Comparison of ENCODE assay signal across 1 cellular context in the genomic region with DNA sequence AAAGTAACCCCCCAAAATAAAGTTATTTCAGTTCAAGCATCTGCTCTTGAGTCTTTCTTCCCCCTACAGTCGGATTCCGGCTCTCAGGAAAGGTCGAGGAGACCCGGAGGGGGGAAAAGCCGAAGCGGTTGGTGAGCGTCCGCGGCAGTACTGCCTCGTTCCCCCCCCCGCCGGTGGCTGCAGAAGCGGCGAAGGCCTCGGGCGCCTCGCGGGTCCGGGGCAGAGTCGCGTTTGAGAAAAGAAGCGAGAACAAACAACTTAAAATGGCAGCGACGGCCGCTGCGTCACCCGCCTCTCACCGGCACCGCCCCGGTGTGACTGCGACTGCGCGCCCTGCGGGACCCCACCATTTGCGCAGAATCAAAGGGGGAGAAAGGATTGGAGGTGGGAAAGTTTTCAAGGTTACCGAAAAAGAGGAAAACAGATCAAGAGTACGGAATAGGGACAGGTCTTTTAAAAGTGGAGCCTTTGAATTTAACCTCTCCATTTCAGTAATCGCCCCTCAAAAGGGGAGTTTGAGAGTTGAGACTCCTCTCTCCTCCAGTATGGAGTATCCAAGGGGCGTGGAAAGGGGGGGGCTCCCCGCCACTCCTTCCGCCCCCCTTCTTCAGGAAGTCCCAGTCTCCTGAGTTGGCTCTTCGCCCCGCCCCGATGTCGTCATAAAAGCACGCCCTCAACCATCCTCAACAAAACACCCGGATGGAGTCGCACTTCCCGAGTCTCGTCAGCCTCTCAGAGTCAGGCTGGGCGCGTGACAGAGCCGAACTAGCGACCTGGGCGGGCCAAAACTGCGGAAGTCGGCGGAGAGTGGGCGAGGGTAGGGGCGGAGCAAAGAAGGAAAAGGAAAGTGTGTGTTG.
TF ChIP-seq lines count a peak whose summit lies in the region.

No MANE protein-coding gene starts in this region.

TF ChIP-seq in K562, 482 proteins besides CTCF, POLR2A, EP300 and RAD21 (continued from another document and continues in another):
- TF ChIP-seq, protein P1, sequence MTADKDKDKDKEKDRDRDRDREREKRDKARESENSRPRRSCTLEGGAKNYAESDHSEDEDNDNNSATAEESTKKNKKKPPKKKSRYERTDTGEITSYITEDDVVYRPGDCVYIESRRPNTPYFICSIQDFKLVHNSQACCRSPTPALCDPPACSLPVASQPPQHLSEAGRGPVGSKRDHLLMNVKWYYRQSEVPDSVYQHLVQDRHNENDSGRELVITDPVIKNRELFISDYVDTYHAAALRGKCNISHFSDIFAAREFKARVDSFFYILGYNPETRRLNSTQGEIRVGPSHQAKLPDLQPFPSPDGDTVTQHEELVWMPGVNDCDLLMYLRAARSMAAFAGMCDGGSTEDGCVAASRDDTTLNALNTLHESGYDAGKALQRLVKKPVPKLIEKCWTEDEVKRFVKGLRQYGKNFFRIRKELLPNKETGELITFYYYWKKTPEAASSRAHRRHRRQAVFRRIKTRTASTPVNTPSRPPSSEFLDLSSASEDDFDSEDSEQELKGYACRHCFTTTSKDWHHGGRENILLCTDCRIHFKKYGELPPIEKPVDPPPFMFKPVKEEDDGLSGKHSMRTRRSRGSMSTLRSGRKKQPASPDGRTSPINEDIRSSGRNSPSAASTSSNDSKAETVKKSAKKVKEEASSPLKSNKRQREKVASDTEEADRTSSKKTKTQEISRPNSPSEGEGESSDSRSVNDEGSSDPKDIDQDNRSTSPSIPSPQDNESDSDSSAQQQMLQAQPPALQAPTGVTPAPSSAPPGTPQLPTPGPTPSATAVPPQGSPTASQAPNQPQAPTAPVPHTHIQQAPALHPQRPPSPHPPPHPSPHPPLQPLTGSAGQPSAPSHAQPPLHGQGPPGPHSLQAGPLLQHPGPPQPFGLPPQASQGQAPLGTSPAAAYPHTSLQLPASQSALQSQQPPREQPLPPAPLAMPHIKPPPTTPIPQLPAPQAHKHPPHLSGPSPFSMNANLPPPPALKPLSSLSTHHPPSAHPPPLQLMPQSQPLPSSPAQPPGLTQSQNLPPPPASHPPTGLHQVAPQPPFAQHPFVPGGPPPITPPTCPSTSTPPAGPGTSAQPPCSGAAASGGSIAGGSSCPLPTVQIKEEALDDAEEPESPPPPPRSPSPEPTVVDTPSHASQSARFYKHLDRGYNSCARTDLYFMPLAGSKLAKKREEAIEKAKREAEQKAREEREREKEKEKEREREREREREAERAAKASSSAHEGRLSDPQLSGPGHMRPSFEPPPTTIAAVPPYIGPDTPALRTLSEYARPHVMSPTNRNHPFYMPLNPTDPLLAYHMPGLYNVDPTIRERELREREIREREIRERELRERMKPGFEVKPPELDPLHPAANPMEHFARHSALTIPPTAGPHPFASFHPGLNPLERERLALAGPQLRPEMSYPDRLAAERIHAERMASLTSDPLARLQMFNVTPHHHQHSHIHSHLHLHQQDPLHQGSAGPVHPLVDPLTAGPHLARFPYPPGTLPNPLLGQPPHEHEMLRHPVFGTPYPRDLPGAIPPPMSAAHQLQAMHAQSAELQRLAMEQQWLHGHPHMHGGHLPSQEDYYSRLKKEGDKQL (CRISPR knock-in tag; IDR thresholded peaks at IDR 0.05; ENCODE audit: borderline replicate concordance): no peak
- peak; percentile 94 for TF ChIP-seq TAF9B (IDR thresholded peaks at IDR 0.05; ENCODE audit: partially characterized antibody)
- TF ChIP-seq, protein P2, sequence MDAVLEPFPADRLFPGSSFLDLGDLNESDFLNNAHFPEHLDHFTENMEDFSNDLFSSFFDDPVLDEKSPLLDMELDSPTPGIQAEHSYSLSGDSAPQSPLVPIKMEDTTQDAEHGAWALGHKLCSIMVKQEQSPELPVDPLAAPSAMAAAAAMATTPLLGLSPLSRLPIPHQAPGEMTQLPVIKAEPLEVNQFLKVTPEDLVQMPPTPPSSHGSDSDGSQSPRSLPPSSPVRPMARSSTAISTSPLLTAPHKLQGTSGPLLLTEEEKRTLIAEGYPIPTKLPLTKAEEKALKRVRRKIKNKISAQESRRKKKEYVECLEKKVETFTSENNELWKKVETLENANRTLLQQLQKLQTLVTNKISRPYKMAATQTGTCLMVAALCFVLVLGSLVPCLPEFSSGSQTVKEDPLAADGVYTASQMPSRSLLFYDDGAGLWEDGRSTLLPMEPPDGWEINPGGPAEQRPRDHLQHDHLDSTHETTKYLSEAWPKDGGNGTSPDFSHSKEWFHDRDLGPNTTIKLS (IDR thresholded peaks at IDR 0.05; ENCODE audit: borderline replicate concordance, low read depth): no peak; the same call in 1 of the 2 replicates
- TF ChIP-seq NR2F6 (CRISPR knock-in tag; IDR thresholded peaks at IDR 0.05): no peak
- TF ChIP-seq NFIX (CRISPR knock-in tag; IDR thresholded peaks at IDR 0.05; ENCODE audit: low read depth): no peak
- no peak; the same call in 1 of the 2 replicates for TF ChIP-seq ZSCAN32 (CRISPR knock-in tag; IDR thresholded peaks at IDR 0.05)
- TF ChIP-seq, protein P3, sequence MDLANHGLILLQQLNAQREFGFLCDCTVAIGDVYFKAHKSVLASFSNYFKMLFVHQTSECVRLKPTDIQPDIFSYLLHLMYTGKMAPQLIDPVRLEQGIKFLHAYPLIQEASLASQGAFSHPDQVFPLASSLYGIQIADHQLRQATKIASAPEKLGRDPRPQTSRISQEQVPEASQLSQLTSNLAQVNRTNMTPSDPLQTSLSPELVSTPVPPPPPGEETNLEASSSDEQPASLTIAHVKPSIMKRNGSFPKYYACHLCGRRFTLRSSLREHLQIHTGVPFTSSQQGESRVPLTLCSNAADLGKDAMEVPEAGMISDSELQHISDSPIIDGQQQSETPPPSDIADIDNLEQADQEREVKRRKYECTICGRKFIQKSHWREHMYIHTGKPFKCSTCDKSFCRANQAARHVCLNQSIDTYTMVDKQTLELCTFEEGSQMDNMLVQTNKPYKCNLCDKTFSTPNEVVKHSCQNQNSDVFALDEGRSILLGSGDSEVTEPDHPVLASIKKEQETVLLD (IDR thresholded peaks at IDR 0.05): peak; percentile 44; the same call in 1 of the 2 replicates
- peak; percentile 73 for TF ChIP-seq TEAD4 (IDR thresholded peaks at IDR 0.05; ENCODE audit: low read length)
- TF ChIP-seq TEAD4 (CRISPR knock-in tag; IDR thresholded peaks at IDR 0.05; ENCODE audit: borderline replicate concordance): no peak
- peak; percentile 100 for TF ChIP-seq ATF7 (IDR thresholded peaks at IDR 0.05)
- no peak for TF ChIP-seq ZNF592 (IDR thresholded peaks at IDR 0.05)
- peak in 1 of 2 experiments; percentile 52; a peak in 1 of 3 replicates for TF ChIP-seq CBX3 (IDR thresholded peaks at IDR 0.05; ENCODE audit: borderline replicate concordance in 1 of 2, low read length in 2 of 2)
- no peak for TF ChIP-seq ZFP91 (CRISPR knock-in tag; IDR thresholded peaks at IDR 0.05)
- TF ChIP-seq ZNF12 (CRISPR knock-in tag; IDR thresholded peaks at IDR 0.05): no peak
- TF ChIP-seq ZNF584 (CRISPR knock-in tag; IDR thresholded peaks at IDR 0.05; ENCODE audit: low read depth): 0 out of 2 replicates have a peak, but pooled peaks have one; percentile 16
- TF ChIP-seq, protein P4, sequence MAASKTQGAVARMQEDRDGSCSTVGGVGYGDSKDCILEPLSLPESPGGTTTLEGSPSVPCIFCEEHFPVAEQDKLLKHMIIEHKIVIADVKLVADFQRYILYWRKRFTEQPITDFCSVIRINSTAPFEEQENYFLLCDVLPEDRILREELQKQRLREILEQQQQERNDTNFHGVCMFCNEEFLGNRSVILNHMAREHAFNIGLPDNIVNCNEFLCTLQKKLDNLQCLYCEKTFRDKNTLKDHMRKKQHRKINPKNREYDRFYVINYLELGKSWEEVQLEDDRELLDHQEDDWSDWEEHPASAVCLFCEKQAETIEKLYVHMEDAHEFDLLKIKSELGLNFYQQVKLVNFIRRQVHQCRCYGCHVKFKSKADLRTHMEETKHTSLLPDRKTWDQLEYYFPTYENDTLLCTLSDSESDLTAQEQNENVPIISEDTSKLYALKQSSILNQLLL (CRISPR knock-in tag; IDR thresholded peaks at IDR 0.05; ENCODE audit: borderline replicate concordance): no peak
- TF ChIP-seq, protein P5, sequence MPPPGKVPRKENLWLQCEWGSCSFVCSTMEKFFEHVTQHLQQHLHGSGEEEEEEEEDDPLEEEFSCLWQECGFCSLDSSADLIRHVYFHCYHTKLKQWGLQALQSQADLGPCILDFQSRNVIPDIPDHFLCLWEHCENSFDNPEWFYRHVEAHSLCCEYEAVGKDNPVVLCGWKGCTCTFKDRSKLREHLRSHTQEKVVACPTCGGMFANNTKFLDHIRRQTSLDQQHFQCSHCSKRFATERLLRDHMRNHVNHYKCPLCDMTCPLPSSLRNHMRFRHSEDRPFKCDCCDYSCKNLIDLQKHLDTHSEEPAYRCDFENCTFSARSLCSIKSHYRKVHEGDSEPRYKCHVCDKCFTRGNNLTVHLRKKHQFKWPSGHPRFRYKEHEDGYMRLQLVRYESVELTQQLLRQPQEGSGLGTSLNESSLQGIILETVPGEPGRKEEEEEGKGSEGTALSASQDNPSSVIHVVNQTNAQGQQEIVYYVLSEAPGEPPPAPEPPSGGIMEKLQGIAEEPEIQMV (tag; conservative IDR thresholded peaks at IDR 0.05; ENCODE audit: low read depth): peak; percentile 94
- TF ChIP-seq, protein P6, sequence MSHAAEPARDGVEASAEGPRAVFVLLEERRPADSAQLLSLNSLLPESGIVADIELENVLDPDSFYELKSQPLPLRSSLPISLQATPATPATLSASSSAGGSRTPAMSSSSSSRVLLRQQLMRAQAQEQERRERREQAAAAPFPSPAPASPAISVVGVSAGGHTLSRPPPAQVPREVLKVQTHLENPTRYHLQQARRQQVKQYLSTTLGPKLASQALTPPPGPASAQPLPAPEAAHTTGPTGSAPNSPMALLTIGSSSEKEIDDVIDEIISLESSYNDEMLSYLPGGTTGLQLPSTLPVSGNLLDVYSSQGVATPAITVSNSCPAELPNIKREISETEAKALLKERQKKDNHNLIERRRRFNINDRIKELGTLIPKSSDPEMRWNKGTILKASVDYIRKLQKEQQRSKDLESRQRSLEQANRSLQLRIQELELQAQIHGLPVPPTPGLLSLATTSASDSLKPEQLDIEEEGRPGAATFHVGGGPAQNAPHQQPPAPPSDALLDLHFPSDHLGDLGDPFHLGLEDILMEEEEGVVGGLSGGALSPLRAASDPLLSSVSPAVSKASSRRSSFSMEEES (CRISPR knock-in tag; IDR thresholded peaks at IDR 0.05): no peak
- no peak for TF ChIP-seq SMC3 (conservative IDR thresholded peaks at IDR 0.05; ENCODE audit: insufficient read depth, low read depth, low read length)
- peak; percentile 19; the same call in 1 of the 2 replicates for TF ChIP-seq IRF9 (tag; IDR thresholded peaks at IDR 0.05)
- peak; percentile 58; the same call in 1 of the 2 replicates for TF ChIP-seq KHSRP (IDR thresholded peaks at IDR 0.05)
- no peak for TF ChIP-seq ESRRB (CRISPR knock-in tag; IDR thresholded peaks at IDR 0.05; ENCODE audit: borderline replicate concordance)
- TF ChIP-seq POLR2B (IDR thresholded peaks at IDR 0.05; ENCODE audit: low read depth, partially characterized antibody): peak; percentile 99
- no peak for TF ChIP-seq TSC22D4 (tag; IDR thresholded peaks at IDR 0.05)
- TF ChIP-seq PPARD (CRISPR knock-in tag; IDR thresholded peaks at IDR 0.05): no peak
- peak; percentile 80 for TF ChIP-seq RBBP5 (IDR thresholded peaks at IDR 0.05; ENCODE audit: borderline replicate concordance, insufficient read depth, low read length, poor library complexity, severe bottlenecking)
- TF ChIP-seq, protein P7, sequence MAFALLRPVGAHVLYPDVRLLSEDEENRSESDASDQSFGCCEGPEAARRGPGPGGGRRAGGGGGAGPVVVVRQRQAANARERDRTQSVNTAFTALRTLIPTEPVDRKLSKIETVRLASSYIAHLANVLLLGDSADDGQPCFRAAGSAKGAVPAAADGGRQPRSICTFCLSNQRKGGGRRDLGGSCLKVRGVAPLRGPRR (CRISPR knock-in tag; IDR thresholded peaks at IDR 0.05): no peak
- TF ChIP-seq TAF7 (tag; IDR thresholded peaks at IDR 0.05): peak; percentile 93
- TF ChIP-seq ZNF431 (CRISPR knock-in tag; IDR thresholded peaks at IDR 0.05): no peak
- no peak for TF ChIP-seq ZZZ3 (IDR thresholded peaks at IDR 0.05)
